In the genomic region with DNA sequence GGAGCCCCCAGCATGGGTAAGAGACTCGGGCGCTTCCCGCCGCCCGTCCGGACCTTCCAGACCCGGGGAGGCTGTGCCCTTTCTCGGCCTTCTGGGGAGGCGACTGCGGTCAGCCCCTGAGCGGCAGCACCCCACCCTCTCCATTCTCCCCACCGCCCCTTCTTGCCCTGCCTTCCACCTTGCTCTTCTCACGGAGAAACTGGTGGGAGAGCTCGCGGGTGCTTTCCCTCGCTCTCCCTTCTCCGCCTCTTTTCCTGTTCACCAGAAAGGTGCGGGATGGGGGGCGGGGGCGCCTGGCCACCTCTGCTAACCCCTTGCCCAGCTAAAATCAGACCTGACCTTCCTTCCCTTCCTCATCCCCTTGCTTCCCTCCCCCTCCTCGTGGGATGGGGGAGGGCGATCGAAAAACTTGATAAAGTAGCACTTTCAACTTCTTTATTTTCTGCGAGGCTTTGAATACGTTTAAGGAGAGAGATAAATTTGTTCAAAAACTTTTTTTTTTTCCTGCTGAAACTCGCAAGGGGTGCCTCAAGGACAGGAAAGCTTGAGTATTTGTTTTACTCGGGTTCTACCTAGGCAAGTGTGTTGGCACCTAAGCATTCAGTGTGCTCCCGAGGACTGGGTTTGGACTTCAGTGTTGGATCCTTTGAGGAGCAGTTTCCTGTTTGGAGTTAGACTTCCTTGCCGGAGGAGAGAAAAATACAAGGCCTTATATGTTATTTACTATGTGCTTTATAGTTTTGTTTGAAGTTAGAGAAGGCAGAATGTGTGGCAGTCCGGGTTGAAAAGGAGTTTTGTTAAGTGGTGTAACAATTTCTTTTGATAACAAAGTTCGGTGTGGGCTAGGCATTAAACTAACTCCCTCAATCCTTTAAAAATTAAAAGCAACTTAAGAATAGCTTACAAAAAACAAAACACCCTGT, we compare ENCODE assay signal across 8 cellular contexts. TPM values are rescaled to one million over a fixed set of nuclear protein-coding genes. Genes with fewer than 3 reads are reported as not detected.
DNase-seq lines count a peak whose midpoint lies in the region; ATAC-seq and TF ChIP-seq lines count a peak whose summit lies in the region.

No MANE protein-coding gene starts in this region.

- no peaks in the 10 kb centered on the region for H3K9me3 ChIP-seq in CD8-positive, alpha-beta T cell (ENCODE audit: low read length)
- no peaks in the 10 kb centered on the region for H3K9me3 ChIP-seq in SU-DHL-6 (ENCODE audit: insufficient read depth, low read length)

- POLR2A ChIA-PET in CD8-positive, alpha-beta T cell (lab: Charles Lee) = interaction anchor here (0.9 to 2.8 kb wide), 12 partner anchors 10 to 122 kb away, joined by 3 to 22 read pairs (median 4); no protein-coding TSS in a partner anchor

- ATAC-seq in CD8-positive, alpha-beta T cell = peak; percentile 21
- ATAC-seq in GM19328 (IDR thresholded peaks at IDR 0.05; ENCODE audit: unreplicated experiment) = peak; percentile 28
- peak; percentile 29 for ATAC-seq in HG03520 (IDR thresholded peaks at IDR 0.05; ENCODE audit: unreplicated experiment)
- ATAC-seq in activated CD4-positive, CD25-positive, alpha-beta regulatory T cell treated with anti-CD3 and anti-CD28 coated beads, Interleukin-2, amount 50 U/mL, for 24 hours = no peak
- ATAC-seq in HG03565 (IDR thresholded peaks at IDR 0.05; ENCODE audit: unreplicated experiment) = no peak

- CTCF ChIA-PET in CD8-positive, alpha-beta T cell (lab: Charles Lee) = interaction anchor here (1.5 to 3.3 kb wide), 3 partner anchors 9 to 66 kb away, joined by 3 to 12 read pairs (median 4); no protein-coding TSS in a partner anchor

- peak overlapping the region; percentile 85 for H3K9ac ChIP-seq in SU-DHL-6 (ENCODE audit: low read length)

- H3K27ac Mint-ChIP-seq in CD8-positive, alpha-beta T cell = peak overlapping the region; percentile 96

- H3K4me1 Mint-ChIP-seq in CD8-positive, alpha-beta T cell (ENCODE audit: low read depth) = peaks cover 54% of the 10 kb centered on the region

- no peaks in the 10 kb centered on the region for H3K27me3 ChIP-seq in CD8-positive, alpha-beta T cell (ENCODE audit: insufficient read depth, low read length)
- no peaks in the 10 kb centered on the region for H3K27me3 ChIP-seq in SU-DHL-6 (ENCODE audit: low read length)

- intact Hi-C loops in CD8-positive, alpha-beta T cell (cut with DNase I, micrococcal nuclease) = loop anchor here (5.0 to 10.0 kb wide), 6 partner anchors 39 to 1984 kb away; partner anchors contain the start of genes CENPQ (in 1 of the 2) and MMUT (in 1 of the 2)

- TF ChIP-seq POLR2A in erythroblast (IDR thresholded peaks at IDR 0.05; ENCODE audit: low read length) = no peak

- H3K4me1 ChIP-seq in CD8-positive, alpha-beta T cell (ENCODE audit: insufficient read depth, low read length) = peaks cover 32% of the 10 kb centered on the region

- no peak for TF ChIP-seq CTCF in CD8-positive, alpha-beta T cell (IDR thresholded peaks at IDR 0.05)
- no peak for TF ChIP-seq CTCF in SU-DHL-6 (IDR thresholded peaks at IDR 0.05; ENCODE audit: insufficient read depth, low read length, poor library complexity, severe bottlenecking)

- H4K20me1 ChIP-seq in SU-DHL-6 (ENCODE audit: low read depth, low read length) = peaks cover 25% of the 10 kb centered on the region

- H3K4me3 ChIP-seq in CD8-positive, alpha-beta T cell (ENCODE audit: low read depth, low read length) = peak overlapping the region; percentile 68
- peak overlapping the region; percentile 80 for H3K4me3 ChIP-seq in SU-DHL-6 (ENCODE audit: insufficient read depth, low read length, poor library complexity, severe bottlenecking)

- peak overlapping the region; percentile 11 for H2AFZ ChIP-seq in SU-DHL-6 (ENCODE audit: low read depth, low read length, severe bottlenecking)

- H3F3A ChIP-seq in SU-DHL-6 (ENCODE audit: insufficient read depth) = peaks cover 60% of the 10 kb centered on the region

- H3K9me3 Mint-ChIP-seq in CD8-positive, alpha-beta T cell = no peaks in the 10 kb centered on the region

- H3K36me3 ChIP-seq in CD8-positive, alpha-beta T cell (ENCODE audit: insufficient read depth, low read length) = no peaks in the 10 kb centered on the region
- no peaks in the 10 kb centered on the region for H3K36me3 ChIP-seq in SU-DHL-6 (ENCODE audit: low read length)

- peak overlapping the region; percentile 94 for H3K27ac ChIP-seq in CD8-positive, alpha-beta T cell (ENCODE audit: low read depth, low read length)
- peak overlapping the region; percentile 95 for H3K27ac ChIP-seq in SU-DHL-6 (ENCODE audit: low read depth, low read length)

- H3K27me3 Mint-ChIP-seq in CD8-positive, alpha-beta T cell (ENCODE audit: low read depth) = no peaks in the 10 kb centered on the region

- H3K9me2 ChIP-seq in SU-DHL-6 (replicated peaks; ENCODE audit: insufficient read depth, low read length) = no peaks in the 10 kb centered on the region

- H3K4me3 Mint-ChIP-seq in CD8-positive, alpha-beta T cell = peak overlapping the region; percentile 97

- DNase-seq in CD8-positive, alpha-beta T cell = no peak
- DNase-seq in erythroblast (lab: John Stamatoyannopoulos, UW) (peak; percentile 66 to 73), myocyte (ENCODE audit: low read depth) (peak; percentile 19)

- H3K4me2 ChIP-seq in SU-DHL-6 (ENCODE audit: low read depth, low read length, poor library complexity, severe bottlenecking) = peak overlapping the region; percentile 98

- peaks cover 56% of the 10 kb centered on the region for H3K79me2 ChIP-seq in SU-DHL-6 (ENCODE audit: insufficient read depth, low read length)

- peaks cover 9% of the 10 kb centered on the region for H3K36me3 Mint-ChIP-seq in CD8-positive, alpha-beta T cell

RNA-seq across cellular contexts. Expression of gene CD2AP, which starts 0.9 kb away (rescaled TPM):
- 10 to 100 TPM; 43.0 to 51.1 TPM for total RNA-seq in CD8-positive, alpha-beta T cell
- 9.5 and 10.6 TPM in 2 replicates for total RNA-seq in myocyte
- 4.7 TPM for polyA plus RNA-seq in myocyte (2012)

Comparison
In these comparisons a context has a peak if more than half of its experiments do, and no peak if none do; other contexts are left out.
1. ATAC-seq: peak in CD8-positive, alpha-beta T cell (single experiment), GM19328 (single experiment) and HG03520 (single experiment); none in activated CD4-positive, CD25-positive, alpha-beta regulatory T cell treated with anti-CD3 and anti-CD28 coated beads, Interleukin-2, amount 50 U/mL, for 24 hours (0 of 2) and HG03565 (single experiment).
2. DNase-seq: peak in erythroblast (2 of 2) and myocyte (single experiment); none in CD8-positive, alpha-beta T cell (0 of 7).